In genomic region chrX:107706309-107706708, GRCh38 we compare ENCODE assay signal across 23 cellular contexts.
"Had no signal": no experiment of that assay in that cellular context is flagged by ENCODE, and none has a peak within 500 bp of the region (broad histone marks: within the 10 kb centered on the region; RNA-seq: fewer than 3 reads in every experiment).

No MANE protein-coding gene starts in this region.

- H3K79me2 ChIP-seq: hepatocyte had no signal

- H3K9me3 ChIP-seq: gastrocnemius medialis, right atrium auricular region, vagina had no signal

- H3K4me3 ChIP-seq: gastrocnemius medialis, hepatocyte, right atrium auricular region, vagina had no signal

- H3K9me3 Mint-ChIP-seq: activated naive CD4-positive, alpha-beta T cell treated with anti-CD3 and anti-CD28 coated beads, Interleukin-2, amount 50 U/mL, for 24 hours; activated naive CD8-positive, alpha-beta T cell treated with anti-CD3 and anti-CD28 coated beads, Interleukin-2, amount 50 U/mL, for 24 hours; activated T-helper 2 cell treated with anti-CD3 and anti-CD28 coated beads, Interferon-gamma antibody, Interleukin-2, Interleukin-4, amounts not matched to agents 10 μg/mL and 5 μg/mL and 100 μg/mL, durations not matched to agents 14 hours and 24 hours and 36 hours; central memory CD8-positive, alpha-beta T cell; natural killer cell had no signal

- DNase-seq: activated CD4-positive, alpha-beta T cell treated with anti-CD3 and anti-CD28 coated beads for 36 hours; activated CD4-positive, alpha-beta T cell treated with anti-CD3 and anti-CD28 coated beads, Interleukin-2, amount 50 U/mL, for 48 hours; activated CD4-positive, CD25-positive, alpha-beta regulatory T cell; activated CD8-positive, alpha-beta memory T cell treated with anti-CD3 and anti-CD28 coated beads for 24 hours; activated naive CD8-positive, alpha-beta T cell treated with anti-CD3 and anti-CD28 coated beads, Interleukin-2, amount 50 U/mL, for 24 hours; amygdala; effector CD8-positive, alpha-beta T cell; gastrocnemius medialis; kidney; left colon; midbrain; natural killer cell; stimulated activated CD4-positive, alpha-beta T cell treated with anti-CD3 and anti-CD28 coated beads, Interleukin-15, amount 100 ng/mL, for 24 hours; stimulated activated CD4-positive, alpha-beta T cell treated with anti-CD3 and anti-CD28 coated beads, Interleukin-2, amount 100 ng/mL, for 24 hours; stimulated activated naive CD4-positive, alpha-beta T cell; T-helper 1 cell; trophoblast cell had no signal

- H3K27me3 ChIP-seq: gastrocnemius medialis, hepatocyte, right atrium auricular region, vagina had no signal

- H3K27me3 Mint-ChIP-seq: activated CD4-positive, alpha-beta T cell treated with anti-CD3 and anti-CD28 coated beads for 36 hours; activated naive CD4-positive, alpha-beta T cell treated with anti-CD3 and anti-CD28 coated beads, Interleukin-2, amount 50 U/mL, for 24 hours; activated naive CD8-positive, alpha-beta T cell treated with anti-CD3 and anti-CD28 coated beads, Interleukin-2, amount 50 U/mL, for 24 hours; central memory CD8-positive, alpha-beta T cell had no signal

- H3K36me3 Mint-ChIP-seq: activated naive CD4-positive, alpha-beta T cell treated with anti-CD3 and anti-CD28 coated beads, Interleukin-2, amount 50 U/mL, for 24 hours; natural killer cell had no signal

- H3K4me3 Mint-ChIP-seq: activated CD4-positive, alpha-beta T cell treated with anti-CD3 and anti-CD28 coated beads for 36 hours; activated naive CD4-positive, alpha-beta T cell treated with anti-CD3 and anti-CD28 coated beads, Interleukin-2, amount 50 U/mL, for 24 hours; activated naive CD8-positive, alpha-beta T cell treated with anti-CD3 and anti-CD28 coated beads, Interleukin-2, amount 50 U/mL, for 24 hours; central memory CD8-positive, alpha-beta T cell; natural killer cell had no signal

- H3K36me3 ChIP-seq: gastrocnemius medialis, right atrium auricular region, vagina had no signal

- H3K4me2 ChIP-seq: hepatocyte had no signal

- ATAC-seq: activated CD4-positive, alpha-beta T cell treated with anti-CD3 and anti-CD28 coated beads for 36 hours; activated naive CD8-positive, alpha-beta T cell treated with anti-CD3 and anti-CD28 coated beads, Interleukin-2, amount 50 U/mL, for 24 hours; gastrocnemius medialis; left colon; natural killer cell had no signal

- H3K27ac ChIP-seq: gastrocnemius medialis, hepatocyte, right atrium auricular region, vagina had no signal

- H3K27ac Mint-ChIP-seq: activated CD4-positive, alpha-beta T cell treated with anti-CD3 and anti-CD28 coated beads for 36 hours; activated naive CD8-positive, alpha-beta T cell treated with anti-CD3 and anti-CD28 coated beads, Interleukin-2, amount 50 U/mL, for 24 hours; activated T-helper 2 cell treated with anti-CD3 and anti-CD28 coated beads, Interferon-gamma antibody, Interleukin-2, Interleukin-4, amounts not matched to agents 10 μg/mL and 5 μg/mL and 100 μg/mL, durations not matched to agents 14 hours and 24 hours and 36 hours had no signal

- H2AFZ ChIP-seq: hepatocyte had no signal
